ENCODE assay signal across 1 cellular context in the genomic region with DNA sequence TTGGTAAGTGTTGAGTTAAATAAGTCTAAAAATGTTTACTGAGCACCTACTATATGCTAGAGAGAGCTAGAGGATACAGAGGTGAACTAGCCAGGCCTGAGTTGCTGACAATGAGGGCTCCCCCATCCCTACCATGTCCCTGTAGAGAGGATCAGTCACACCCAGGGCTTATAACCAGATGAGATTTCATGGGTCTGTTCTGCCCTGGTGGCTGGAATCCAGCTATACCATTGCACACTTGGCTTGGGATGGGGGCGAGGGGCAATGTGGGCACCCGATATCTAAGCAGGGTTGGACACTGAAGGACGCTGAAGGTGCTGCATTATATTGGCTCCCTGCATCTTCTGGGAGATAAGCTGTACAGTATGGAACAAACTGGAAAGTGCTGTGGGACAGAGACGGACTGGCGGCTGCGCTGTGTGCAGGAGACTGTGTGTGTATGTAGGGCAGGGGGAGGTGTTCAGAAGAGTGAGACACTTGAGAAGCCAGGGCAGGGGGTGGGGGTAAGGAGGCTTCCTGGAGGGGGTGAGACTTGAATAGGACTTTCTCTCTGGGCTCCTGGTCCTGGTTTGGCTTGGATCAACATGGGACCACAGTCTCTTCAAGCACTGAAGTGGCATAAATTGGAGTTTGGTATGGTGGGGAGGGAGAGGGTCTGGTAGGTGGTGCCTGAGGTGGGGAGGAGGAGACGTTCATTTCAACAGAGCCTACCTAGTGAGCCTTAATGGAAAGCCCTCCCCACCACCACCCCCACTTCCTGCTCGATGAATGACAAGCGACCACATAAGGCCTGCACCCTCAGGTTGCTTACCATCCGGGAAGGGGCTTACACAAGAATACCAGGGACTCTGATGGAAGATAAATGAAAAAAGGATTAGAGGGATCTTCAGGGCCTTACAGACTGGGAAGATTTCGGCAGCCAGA.
TF ChIP-seq lines count a peak whose summit lies in the region.

No MANE protein-coding gene starts in this region.

TF ChIP-seq in K562, 482 proteins besides CTCF, POLR2A, EP300 and RAD21:
- no peak for TF ChIP-seq SMC3 (conservative IDR thresholded peaks at IDR 0.05; ENCODE audit: insufficient read depth, low read depth, low read length)
- TF ChIP-seq TEAD1 (CRISPR knock-in tag; IDR thresholded peaks at IDR 0.05), result peak in 1 of 2 experiments; percentile 58; a peak in 1 of 4 replicates
